In the genomic region with DNA sequence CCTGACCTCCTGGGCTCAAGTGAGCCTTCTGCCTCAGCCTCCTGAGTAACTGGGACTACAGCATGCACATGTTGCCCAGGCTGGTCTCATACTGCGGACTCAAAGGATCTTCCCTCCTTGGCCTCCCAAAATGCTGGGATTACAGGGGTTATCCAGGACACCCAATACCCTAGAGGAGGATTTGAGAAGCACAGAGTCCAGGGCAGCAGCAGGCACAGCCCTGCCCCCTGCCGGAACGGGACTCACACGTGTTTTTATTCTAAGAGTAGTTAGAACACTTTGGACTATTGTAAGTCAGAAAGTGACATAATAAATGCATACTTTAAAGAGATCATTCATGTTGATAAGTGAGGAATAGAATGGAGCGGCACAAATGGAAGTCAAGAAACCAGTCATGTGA, we compare ENCODE assay signal across 1 cellular context.
TF ChIP-seq lines count a peak whose summit lies in the region.

No MANE protein-coding gene starts in this region.

TF ChIP-seq in H1, 55 proteins besides CTCF, POLR2A, EP300 and RAD21 (continued from another document):
- TF ChIP-seq, protein P1, sequence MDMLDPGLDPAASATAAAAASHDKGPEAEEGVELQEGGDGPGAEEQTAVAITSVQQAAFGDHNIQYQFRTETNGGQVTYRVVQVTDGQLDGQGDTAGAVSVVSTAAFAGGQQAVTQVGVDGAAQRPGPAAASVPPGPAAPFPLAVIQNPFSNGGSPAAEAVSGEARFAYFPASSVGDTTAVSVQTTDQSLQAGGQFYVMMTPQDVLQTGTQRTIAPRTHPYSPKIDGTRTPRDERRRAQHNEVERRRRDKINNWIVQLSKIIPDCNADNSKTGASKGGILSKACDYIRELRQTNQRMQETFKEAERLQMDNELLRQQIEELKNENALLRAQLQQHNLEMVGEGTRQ (IDR thresholded peaks at IDR 0.05; ENCODE audit: low read length), result no peak
- TF ChIP-seq, protein P2, sequence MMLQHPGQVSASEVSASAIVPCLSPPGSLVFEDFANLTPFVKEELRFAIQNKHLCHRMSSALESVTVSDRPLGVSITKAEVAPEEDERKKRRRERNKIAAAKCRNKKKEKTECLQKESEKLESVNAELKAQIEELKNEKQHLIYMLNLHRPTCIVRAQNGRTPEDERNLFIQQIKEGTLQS (IDR thresholded peaks at IDR 0.05; ENCODE audit: insufficient read depth, low read depth, low read length), result no peak
- no peak for TF ChIP-seq RNF2 (IDR thresholded peaks at IDR 0.05; ENCODE audit: borderline replicate concordance, low read depth, low read length, missing control alignments, poor library complexity, severe bottlenecking)
- no peak for TF ChIP-seq BCL11A (IDR thresholded peaks at IDR 0.05; ENCODE audit: low read depth in 2 of 2, low read length in 2 of 2)
- no peak for TF ChIP-seq SAP30 (IDR thresholded peaks at IDR 0.05; ENCODE audit: insufficient read depth, insufficient replicate concordance, low read length)
- TF ChIP-seq ATF2 (IDR thresholded peaks at IDR 0.05; ENCODE audit: low read length), result no peak
TF ChIP-seq in H1: peak in this region for 0.
